ENCODE assay signal across 16 cellular contexts in genomic region chr14:96376093-96376492, GRCh38. TPM values are rescaled to one million over a fixed set of nuclear protein-coding genes. Genes with fewer than 3 reads are reported as not detected.
DNase-seq lines count a peak whose midpoint lies in the region; ATAC-seq and TF ChIP-seq lines count a peak whose summit lies in the region.
"Had no signal": no experiment of that assay in that cellular context is flagged by ENCODE, and none has a peak within 500 bp of the region (broad histone marks: within the 10 kb centered on the region; RNA-seq: fewer than 3 reads in every experiment).

No MANE protein-coding gene starts in this region.

- H3K36me3 Mint-ChIP-seq in endodermal cell (ENCODE audit: low read depth) = peaks cover 5% of the 10 kb centered on the region

- H3K36me3 ChIP-seq in HEK293 (ENCODE audit: control insufficient read depth in 2 of 2, insufficient read depth in 1 of 2, low read length in 2 of 2) (no peaks in the 10 kb centered on the region), transverse colon (peaks cover 0 to 1% (median 0%) of the 10 kb centered on the region in 4 donors), endodermal cell (ENCODE audit: control insufficient read depth, insufficient read depth, low read length) (peaks cover 10% of the 10 kb centered on the region)
- H3K36me3 ChIP-seq: BE2C had no signal

- no peak for TF ChIP-seq CTCF in HEK293 (tag by site-specific recombination; IDR thresholded peaks at IDR 0.05)
- TF ChIP-seq CTCF in transverse colon (IDR thresholded peaks at IDR 0.05) = no peak
- TF ChIP-seq CTCF in endodermal cell (conservative IDR thresholded peaks at IDR 0.05) = no peak

- no peaks in the 10 kb centered on the region for H3K9me3 Mint-ChIP-seq in endodermal cell
- H3K9me3 Mint-ChIP-seq: CD4-positive, alpha-beta memory T cell; IgD-negative memory B cell had no signal

- no peak overlapping the region for H3K9ac ChIP-seq in endodermal cell (ENCODE audit: extremely low read depth, low read length, poor library complexity, severe bottlenecking)

- ATAC-seq in esophagus mucosa (peak; percentile 67), GM19351 (IDR thresholded peaks at IDR 0.05; ENCODE audit: unreplicated experiment) (no peak)
- ATAC-seq: HCT116 had no signal

- POLR2A ChIA-PET in HEK293 (lab: Yijun Ruan, JAX) = no interaction called here

- in situ Hi-C loops in transverse colon (cut with MboI; ENCODE audit: low pct_ligation_motif_present in 1 of 4, low pct_unique_long_range_greater_than_20kb in 1 of 4, low sequenced_read_pairs in 3 of 4) = no loop called here

- no peaks in the 10 kb centered on the region for H3K4me1 Mint-ChIP-seq in endodermal cell

- CTCF ChIA-PET in HEK293 (lab: Yijun Ruan, JAX) = no interaction called here

- H3K4me1 ChIP-seq in HEK293 (ENCODE audit: control insufficient read depth, insufficient read depth, low read length) (no peaks in the 10 kb centered on the region), transverse colon (peaks cover 0 to 5% (median 2%) of the 10 kb centered on the region in 4 donors), endodermal cell (ENCODE audit: control insufficient read depth, insufficient read depth, low read length) (no peaks in the 10 kb centered on the region)

- H3K27me3 ChIP-seq in transverse colon (no peaks in the 10 kb centered on the region), endodermal cell (ENCODE audit: control insufficient read depth, insufficient read depth, low read length, poor library complexity, severe bottlenecking) (no peaks in the 10 kb centered on the region)
- H3K27me3 ChIP-seq: BE2C had no signal

- intact Hi-C loops in transverse colon (cut with DNase I; ENCODE audit: low total_unique reads) = no loop called here

- no peak overlapping the region for H3K27ac ChIP-seq in HEK293 (ENCODE audit: extremely low read depth, low read depth, low read length)
- H3K27ac ChIP-seq in transverse colon = peak overlapping the region; percentile 22 to 45 (median 28)
- no peak overlapping the region for H3K27ac ChIP-seq in endodermal cell (ENCODE audit: low read depth, low read length)
- H3K27ac ChIP-seq: C4-2B had no signal

- H3K9me3 ChIP-seq in HEK293 (ENCODE audit: control insufficient read depth, insufficient read depth, low read depth, low read length) = no peaks in the 10 kb centered on the region
- H3K9me3 ChIP-seq in transverse colon = no peaks in the 10 kb centered on the region
- no peaks in the 10 kb centered on the region for H3K9me3 ChIP-seq in endodermal cell (ENCODE audit: control insufficient read depth, low read length)
- H3K9me3 ChIP-seq: BE2C had no signal

- no peak overlapping the region for H3K27ac Mint-ChIP-seq in endodermal cell
- H3K27ac Mint-ChIP-seq: CD4-positive, alpha-beta memory T cell; IgD-negative memory B cell had no signal

- WGBS in transverse colon (ENCODE audit: low coverage in 1 of 2), 2 donors = 74 to 83% methylated on average over 3 of the region's 3 CpGs
- WGBS in endodermal cell (ENCODE audit: insufficient coverage in 1 of 2, insufficient read length in 1 of 2), 2 experiments = 94 to 100% methylated on average over 2 to 3 of the region's 3 CpGs

- no peak overlapping the region for H3K4me3 ChIP-seq in HEK293 (ENCODE audit: low read depth, low read length)
- no peak overlapping the region for H3K4me3 ChIP-seq in transverse colon
- no peak overlapping the region for H3K4me3 ChIP-seq in endodermal cell (ENCODE audit: low read length)

- peak; percentile 44 for DNase-seq in SW480 (ENCODE audit: low spot score)
- peak; percentile 35 for DNase-seq in transverse colon
- no peak for DNase-seq in endodermal cell
- no peak for DNase-seq in NK-92 (lab: John Stamatoyannopoulos, UW; ENCODE audit: unreplicated experiment)
- DNase-seq: BE2C; CD4-positive, alpha-beta memory T cell; DMS153; DND-41; GDM1 had no signal

- no peak overlapping the region for H3K4me3 Mint-ChIP-seq in endodermal cell
- H3K4me3 Mint-ChIP-seq: CD4-positive, alpha-beta memory T cell; IgD-negative memory B cell had no signal

- no peak for TF ChIP-seq POLR2A in transverse colon (IDR thresholded peaks at IDR 0.05)

- H3K27me3 Mint-ChIP-seq in endodermal cell (ENCODE audit: insufficient read depth) = no peaks in the 10 kb centered on the region
- H3K27me3 Mint-ChIP-seq: CD4-positive, alpha-beta memory T cell; IgD-negative memory B cell had no signal

- TF ChIP-seq EP300 in transverse colon (IDR thresholded peaks at IDR 0.05; ENCODE audit: low read depth) = no peak

TF ChIP-seq in HEK293, 187 proteins besides CTCF, POLR2A, EP300 and RAD21:
- TF ChIP-seq ATF2 (tag by site-specific recombination; IDR thresholded peaks at IDR 0.05; ENCODE audit: low read depth) (peak; percentile 35; the same call in 1 of the 2 replicates), ZBTB21 (tag by site-specific recombination; IDR thresholded peaks at IDR 0.05) (no peak), FEZF1 (tag by site-specific recombination; IDR thresholded peaks at IDR 0.05) (no peak), ZNF623 (tag by site-specific recombination; IDR thresholded peaks at IDR 0.05) (no peak), ZNF155 (tag by site-specific recombination; IDR thresholded peaks at IDR 0.05) (no peak), ZNF354C (tag by site-specific recombination; IDR thresholded peaks at IDR 0.05; ENCODE audit: borderline replicate concordance, low read depth) (no peak)

RNA-seq across cellular contexts. Expression of gene GSKIP, which starts 12.8 kb away (rescaled TPM):
- total RNA-seq in esophagus mucosa (41.8 TPM), transverse colon (100 to 1,000 TPM in 1 of 4 donors, 10 to 100 TPM in 3; 41.0 to 151 (median 64.9) TPM), endodermal cell (10 to 100 TPM; 43.7 to 44.4 TPM)
- 37.3 TPM for polyA plus RNA-seq in endodermal cell (2013, experiment 1 of 2)
- 40.1 TPM for polyA plus RNA-seq in endodermal cell (2013, experiment 2 of 2)

RNA-seq across cellular contexts. Expression of gene ATG2B, which starts 13.0 kb away (rescaled TPM):
- total RNA-seq in esophagus mucosa (13.8 TPM), transverse colon (10 to 100 TPM; 30.7 to 47.5 (median 42.7) TPM), endodermal cell (10 to 100 TPM in 1 of 2 donors, 1 to 10 TPM in 1; 9.7 to 14.1 TPM)
- polyA plus RNA-seq in endodermal cell (2013, experiment 1 of 2) = 7.8 TPM
- polyA plus RNA-seq in endodermal cell (2013, experiment 2 of 2) = 7.7 TPM

RNA-seq across cellular contexts. Expression of gene AK7, which starts 15.8 kb away (rescaled TPM):
- 2.7 TPM for total RNA-seq in esophagus mucosa
- total RNA-seq in transverse colon = 1 to 10 TPM in 3 of 4 donors, under 1 TPM in 1; 0.40 to 5.6 (median 3.0) TPM
- total RNA-seq in endodermal cell = 1 to 10 TPM; 3.8 to 6.2 TPM
- polyA plus RNA-seq in endodermal cell (2013, experiment 1 of 2) = 6.2 TPM
- 7.3 TPM for polyA plus RNA-seq in endodermal cell (2013, experiment 2 of 2)
- total RNA-seq: HT-29 had no signal
- polyA plus RNA-seq: IgD-negative memory B cell had no signal

Comparison
In these comparisons a context has a peak if more than half of its experiments do, and no peak if none do; other contexts are left out.
1. H3K27ac ChIP-seq: peak in transverse colon (4 of 4); none in HEK293 (single experiment) and endodermal cell (single experiment).
2. DNase-seq: peak in SW480 (single experiment) and transverse colon (single experiment); none in endodermal cell (single experiment) and NK-92 (single experiment).